ENCODE assay signal across 14 cellular contexts in the genomic region with DNA sequence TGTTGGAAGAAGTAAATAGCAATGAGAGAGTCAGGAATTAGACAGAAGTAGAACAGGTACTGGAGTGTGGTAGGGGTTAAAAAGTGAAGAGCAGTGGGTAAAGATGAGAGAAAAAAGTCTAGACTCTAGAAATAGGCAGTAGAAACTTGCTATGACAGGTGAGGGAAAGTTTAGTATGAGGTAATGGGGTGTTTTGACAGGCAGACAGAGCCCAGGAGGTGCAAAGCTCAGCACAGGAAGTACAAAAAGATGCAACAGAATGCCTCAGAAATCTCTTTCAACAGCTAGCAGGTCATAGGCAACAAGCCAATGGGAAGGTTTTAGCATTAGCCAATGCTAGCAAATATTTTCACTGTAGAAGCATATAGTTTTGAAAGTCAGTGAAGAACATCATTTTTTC.
DNase-seq lines count a peak whose midpoint lies in the region; ATAC-seq and TF ChIP-seq lines count a peak whose summit lies in the region.
"Had no signal": no experiment of that assay in that cellular context is flagged by ENCODE, and none has a peak within 500 bp of the region (broad histone marks: within the 10 kb centered on the region; RNA-seq: fewer than 3 reads in every experiment).

No MANE protein-coding gene starts in this region.

- no peak overlapping the region for H3K4me3 ChIP-seq in choroid plexus epithelial cell (ENCODE audit: low read depth, low read length)

- DNase-seq in activated CD4-positive, CD25-positive, alpha-beta regulatory T cell treated with anti-CD3 and anti-CD28 coated beads, Interleukin-2, amount 50 U/mL, for 72 hours: no peak
- DNase-seq in choroid plexus epithelial cell (ENCODE audit: low read depth): peak; percentile 59
- no peak for DNase-seq in NK-92 (lab: John Stamatoyannopoulos, UW; ENCODE audit: unreplicated experiment)
- no peak for DNase-seq in NOMO-1 (lab: John Stamatoyannopoulos, UW; ENCODE audit: unreplicated experiment in 2 of 2)
- no peak for DNase-seq in ureter (ENCODE audit: low spot score)
- DNase-seq: cerebellar nuclear complex, NCI-H1092 treated with DMSO at 0.1 percent for 48 hours, NCI-H524, Right ventricle myocardium superior, small intestine had no signal

- no peak for TF ChIP-seq CTCF in choroid plexus epithelial cell (conservative IDR thresholded peaks at IDR 0.05; ENCODE audit: low read depth, low read length)

- peak; percentile 79 for ATAC-seq in activated CD4-positive, CD25-positive, alpha-beta regulatory T cell treated with anti-CD3 and anti-CD28 coated beads, Interleukin-2, amount 50 U/mL, for 24 hours
- ATAC-seq in GM19467 (IDR thresholded peaks at IDR 0.05; ENCODE audit: unreplicated experiment): peak; percentile 56
- ATAC-seq in HG03565 (IDR thresholded peaks at IDR 0.05; ENCODE audit: unreplicated experiment): peak; percentile 71
- ATAC-seq: esophagus mucosa had no signal
